ENCODE assay signal across 1 cellular context in the genomic region with DNA sequence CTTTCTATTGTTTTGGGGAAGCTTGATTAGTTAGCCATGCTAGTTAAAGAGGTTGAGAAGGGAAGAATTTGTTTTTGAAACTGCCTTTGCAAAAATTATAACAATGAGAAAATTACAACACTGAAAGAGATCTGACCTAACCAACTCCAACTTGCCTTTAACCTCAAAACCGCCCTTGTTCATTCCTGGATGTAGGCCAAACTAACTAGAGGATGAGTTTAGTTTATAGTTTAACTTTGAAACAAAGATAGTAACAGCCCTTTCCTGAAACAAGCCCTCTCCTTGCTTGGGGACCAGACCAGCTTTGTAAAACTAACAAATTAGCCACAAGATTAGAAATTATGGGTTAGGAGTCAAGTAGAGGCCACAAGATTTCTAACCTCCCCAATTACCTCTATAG.
TF ChIP-seq lines count a peak whose summit lies in the region.

No MANE protein-coding gene starts in this region.

TF ChIP-seq in HepG2, 621 proteins besides CTCF, POLR2A, EP300 and RAD21 (continued from another document):
- TF ChIP-seq, protein P1, sequence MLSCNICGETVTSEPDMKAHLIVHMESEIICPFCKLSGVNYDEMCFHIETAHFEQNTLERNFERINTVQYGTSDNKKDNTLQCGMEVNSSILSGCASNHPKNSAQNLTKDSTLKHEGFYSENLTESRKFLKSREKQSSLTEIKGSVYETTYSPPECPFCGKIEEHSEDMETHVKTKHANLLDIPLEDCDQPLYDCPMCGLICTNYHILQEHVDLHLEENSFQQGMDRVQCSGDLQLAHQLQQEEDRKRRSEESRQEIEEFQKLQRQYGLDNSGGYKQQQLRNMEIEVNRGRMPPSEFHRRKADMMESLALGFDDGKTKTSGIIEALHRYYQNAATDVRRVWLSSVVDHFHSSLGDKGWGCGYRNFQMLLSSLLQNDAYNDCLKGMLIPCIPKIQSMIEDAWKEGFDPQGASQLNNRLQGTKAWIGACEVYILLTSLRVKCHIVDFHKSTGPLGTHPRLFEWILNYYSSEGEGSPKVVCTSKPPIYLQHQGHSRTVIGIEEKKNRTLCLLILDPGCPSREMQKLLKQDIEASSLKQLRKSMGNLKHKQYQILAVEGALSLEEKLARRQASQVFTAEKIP (CRISPR knock-in tag; IDR thresholded peaks at IDR 0.05; ENCODE audit: borderline replicate concordance): no peak
- TF ChIP-seq NFKBIZ (CRISPR knock-in tag; IDR thresholded peaks at IDR 0.05) (no peak), HMGA1 (CRISPR knock-in tag; conservative IDR thresholded peaks at IDR 0.05) (no peak), ZFP41 (CRISPR knock-in tag; IDR thresholded peaks at IDR 0.05; ENCODE audit: borderline replicate concordance) (no peak)
